Comparison of ENCODE assay signal across 11 cellular contexts in the genomic region with DNA sequence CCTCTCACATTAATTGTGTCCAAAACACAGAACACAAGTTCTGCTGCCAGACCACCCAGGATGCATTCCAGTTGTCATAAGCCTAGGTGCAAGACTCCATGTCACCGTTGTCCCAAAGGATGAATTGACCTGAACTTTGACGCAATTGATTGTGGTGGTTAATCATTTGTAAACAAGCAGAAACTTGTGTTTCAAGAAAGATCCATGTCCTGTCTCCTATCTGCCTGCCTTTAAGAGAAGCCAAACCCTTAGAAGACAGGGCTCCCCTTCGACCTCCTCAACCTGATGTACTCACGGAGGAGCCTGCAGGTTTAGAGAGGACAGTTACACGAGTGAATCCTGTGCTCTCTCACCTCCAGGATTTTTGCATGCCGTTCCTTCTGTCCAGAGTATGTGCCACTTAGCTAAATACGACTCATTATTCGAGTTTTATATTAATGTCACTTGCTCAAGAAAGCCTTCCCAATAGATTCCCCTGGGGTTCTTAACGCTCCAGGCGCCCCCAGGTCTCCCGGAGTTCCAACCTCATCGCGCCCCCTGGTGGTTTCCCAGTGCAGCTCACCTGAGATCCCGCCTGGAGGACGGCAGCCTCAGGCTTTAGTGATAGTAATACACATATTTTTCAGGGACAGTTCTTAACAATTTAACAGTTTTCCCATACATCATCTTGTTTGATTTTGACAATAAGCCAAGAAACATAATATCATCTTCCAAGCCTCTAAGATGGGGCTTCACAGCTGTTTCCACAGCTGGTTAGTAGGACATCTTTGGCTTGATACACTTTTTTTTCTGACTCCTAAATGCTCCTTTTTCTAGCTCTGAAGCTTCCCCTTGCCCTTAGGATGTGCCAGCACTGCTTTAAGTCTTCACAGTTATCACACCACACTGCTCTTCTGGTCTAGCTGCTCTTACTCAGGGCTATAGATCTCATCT. TPM values are rescaled to one million over a fixed set of nuclear protein-coding genes. Genes with fewer than 3 reads are reported as not detected.
DNase-seq lines count a peak whose midpoint lies in the region; ATAC-seq and TF ChIP-seq lines count a peak whose summit lies in the region.
"Had no signal": no experiment of that assay in that cellular context is flagged by ENCODE, and none has a peak within 500 bp of the region (broad histone marks: within the 10 kb centered on the region; RNA-seq: fewer than 3 reads in every experiment).

No MANE protein-coding gene starts in this region.

- no peak for DNase-seq in DND-41
- peak; percentile 5 for DNase-seq in HK-2 (ENCODE audit: unreplicated experiment)
- peak; percentile 40 to 54 for DNase-seq in cardiac fibroblast (ENCODE audit: low read depth in 2 of 2)
- DNase-seq in mucosa of gallbladder (ENCODE audit: low spot score): peak; percentile 29
- DNase-seq in NCI-H146 (lab: John Stamatoyannopoulos, UW): no peak
- no peak for DNase-seq in posterior cingulate gyrus
- DNase-seq: NCI-H2029 treated with DMSO at 0.1 percent for 48 hours; stimulated activated CD4-positive, alpha-beta T cell treated with anti-CD3 and anti-CD28 coated beads, Interleukin-4, amount 100 ng/mL, for 1 hour had no signal

- no peak overlapping the region for H3K4me3 ChIP-seq in DND-41 (ENCODE audit: low read depth in 1 of 2, low read length in 2 of 2)
- no peak overlapping the region for H3K4me3 ChIP-seq in cardiac fibroblast (replicated peaks in 1 of 2; ENCODE audit: low read depth in 2 of 2, low read length in 2 of 2)

- no peak for ATAC-seq in DND-41 (ENCODE audit: insufficient read depth, low read depth)
- ATAC-seq in HG03139 (IDR thresholded peaks at IDR 0.05; ENCODE audit: unreplicated experiment): no peak
- ATAC-seq in GM18519 (IDR thresholded peaks at IDR 0.05; ENCODE audit: low FRiP score, unreplicated experiment): no peak

- TF ChIP-seq CTCF in DND-41 (IDR thresholded peaks at IDR 0.05; ENCODE audit: borderline replicate concordance, extremely low read depth, low read length, poor library complexity, severe bottlenecking) (peak; percentile 38), cardiac fibroblast (IDR thresholded peaks at IDR 0.05; ENCODE audit: low read depth, low read length) (peak; percentile 66)

- peaks cover 6% of the 10 kb centered on the region for H3K27me3 ChIP-seq in DND-41 (ENCODE audit: insufficient read depth, low read length, poor library complexity)

- H3K4me2 ChIP-seq in DND-41 (ENCODE audit: insufficient read depth, low read length): no peak overlapping the region

- intact Hi-C loops in posterior cingulate gyrus (cut with DNase I): no loop called here

- H2AFZ ChIP-seq in DND-41 (ENCODE audit: low read depth, low read length): no peak overlapping the region

- H3K4me1 ChIP-seq in DND-41 (ENCODE audit: insufficient read depth, low read length): no peaks in the 10 kb centered on the region

- H3K79me2 ChIP-seq in DND-41 (ENCODE audit: insufficient read depth, low read length): no peaks in the 10 kb centered on the region

- no peaks in the 10 kb centered on the region for H3K36me3 ChIP-seq in DND-41 (ENCODE audit: insufficient read depth, low read length)

- no peaks in the 10 kb centered on the region for H3K9me3 ChIP-seq in DND-41 (ENCODE audit: insufficient read depth, low read length, severe bottlenecking)

- H3K27ac ChIP-seq in DND-41 (ENCODE audit: low read length): no peak overlapping the region

- no peak overlapping the region for H3K9ac ChIP-seq in DND-41 (ENCODE audit: low read depth, low read length)

- H4K20me1 ChIP-seq in DND-41 (ENCODE audit: insufficient read depth, low read length): no peaks in the 10 kb centered on the region

RNA-seq across cellular contexts. Expression of gene C8B, which starts 2.4 kb away (rescaled TPM):
- total RNA-seq in mucosa of gallbladder: 1.9 TPM
- total RNA-seq: activated T-helper 1 cell treated with anti-CD3 and anti-CD28 coated beads, Interleukin-12 subunit alpha, Interleukin-12 subunit beta, Interleukin-2, Interleukin-4 antibody, amounts not matched to agents 30 ng/mL and 10 ng/mL and 1 ng/mL, durations not matched to agents 14 hours and 24 hours and 36 hours had no signal

Comparison
In these comparisons a context has a peak if more than half of its experiments do, and no peak if none do; other contexts are left out.
1. DNase-seq: peak in HK-2 (single experiment), cardiac fibroblast (2 of 2) and mucosa of gallbladder (single experiment); none in DND-41 (single experiment), NCI-H146 (single experiment) and posterior cingulate gyrus (0 of 10).